In genomic region chr20:21505810-21506530, GRCh38 we compare ENCODE assay signal across 8 cellular contexts. TPM values are rescaled to one million over a fixed set of nuclear protein-coding genes. Genes with fewer than 3 reads are reported as not detected.
DNase-seq lines count a peak whose midpoint lies in the region; ATAC-seq and TF ChIP-seq lines count a peak whose summit lies in the region.

No MANE protein-coding gene starts in this region.

- H3K4me3 ChIP-seq in LNCaP clone FGC (ENCODE audit: low read depth, low read length): peak overlapping the region; percentile 59

- peaks cover 40% of the 10 kb centered on the region for H3K4me1 Mint-ChIP-seq in activated CD4-positive, alpha-beta memory T cell treated with anti-CD3 and anti-CD28 coated beads, Interleukin-2, amount 10 ng/mL, durations not matched to agents 7 days and 5 days

- H3K27me3 Mint-ChIP-seq in activated CD4-positive, alpha-beta memory T cell treated with anti-CD3 and anti-CD28 coated beads, Interleukin-2, amount 10 ng/mL, durations not matched to agents 7 days and 5 days: peaks cover 55% of the 10 kb centered on the region

- peak; percentile 32 for DNase-seq in GDM1 (lab: John Stamatoyannopoulos, UW)
- DNase-seq in LNCaP clone FGC (ENCODE audit: low read depth): peak; percentile 13
- peak; percentile 69 for DNase-seq in activated CD4-positive, alpha-beta memory T cell treated with anti-CD3 and anti-CD28 coated beads, Interleukin-2, amount 10 ng/mL, durations not matched to agents 7 days and 5 days
- DNase-seq in ecto neural progenitor cell (ENCODE audit: low spot score): peak; percentile 87
- DNase-seq in medulla oblongata (ENCODE audit: extremely low spot score): peak; percentile 73
- DNase-seq in stimulated activated CD8-positive, alpha-beta memory T cell treated with anti-CD3 and anti-CD28 coated beads, Interleukin-12 subunit alpha, Interleukin-12 subunit beta, amount 100 ng/mL, for 4 hours (ENCODE audit: low read depth): peak; percentile 40

- peak; percentile 92 for TF ChIP-seq CTCF in LNCaP clone FGC (IDR thresholded peaks at IDR 0.05; ENCODE audit: control insufficient read depth, extremely low read depth, insufficient read depth)

- POLR2A ChIA-PET in activated CD4-positive, alpha-beta memory T cell treated with anti-CD3 and anti-CD28 coated beads, Interleukin-2, amount 10 ng/mL, durations not matched to agents 7 days and 5 days (lab: Charles Lee): interaction anchor here (3.5 kb wide), 1 partner anchor 270 kb away, joined by 10 read pairs; no protein-coding TSS in a partner anchor

- CTCF ChIA-PET in activated CD4-positive, alpha-beta memory T cell treated with anti-CD3 and anti-CD28 coated beads, Interleukin-2, amount 10 ng/mL, durations not matched to agents 7 days and 5 days (lab: Charles Lee): interaction anchor here (0.6 to 7.3 kb wide), 27 partner anchors 10 to 672 kb away, joined by 3 to 209 read pairs (median 5); partner anchors contain the start of gene XRN2

- no peak for ATAC-seq in GM19397 (IDR thresholded peaks at IDR 0.05; ENCODE audit: unreplicated experiment)
- ATAC-seq in GM19035 (IDR thresholded peaks at IDR 0.05; ENCODE audit: unreplicated experiment): no peak

- no peaks in the 10 kb centered on the region for H3K9me3 Mint-ChIP-seq in activated CD4-positive, alpha-beta memory T cell treated with anti-CD3 and anti-CD28 coated beads, Interleukin-2, amount 10 ng/mL, durations not matched to agents 7 days and 5 days

- H3K36me3 Mint-ChIP-seq in activated CD4-positive, alpha-beta memory T cell treated with anti-CD3 and anti-CD28 coated beads, Interleukin-2, amount 10 ng/mL, durations not matched to agents 7 days and 5 days (ENCODE audit: low read depth): peaks cover 7% of the 10 kb centered on the region

- H3K27ac Mint-ChIP-seq in activated CD4-positive, alpha-beta memory T cell treated with anti-CD3 and anti-CD28 coated beads, Interleukin-2, amount 10 ng/mL, durations not matched to agents 7 days and 5 days: no peak overlapping the region

- H3K4me3 Mint-ChIP-seq in activated CD4-positive, alpha-beta memory T cell treated with anti-CD3 and anti-CD28 coated beads, Interleukin-2, amount 10 ng/mL, durations not matched to agents 7 days and 5 days: peak overlapping the region; percentile 59

RNA-seq across cellular contexts. Expression of gene NKX2-2, which starts 7.9 kb away (rescaled TPM):
- not detected for total RNA-seq in activated CD4-positive, alpha-beta memory T cell treated with anti-CD3 and anti-CD28 coated beads, Interleukin-2, amount 10 ng/mL, durations not matched to agents 7 days and 5 days

Comparison
In these comparisons a context has a peak if more than half of its experiments do, and no peak if none do; other contexts are left out.
1. DNase-seq: peak in every context shown above with its lines; median percentile 87 in ecto neural progenitor cell; 73 in medulla oblongata; 69 in activated CD4-positive, alpha-beta memory T cell treated with anti-CD3 and anti-CD28 coated beads, Interleukin-2, amount 10 ng/mL, durations not matched to agents 7 days and 5 days; 40 in stimulated activated CD8-positive, alpha-beta memory T cell treated with anti-CD3 and anti-CD28 coated beads, Interleukin-12 subunit alpha, Interleukin-12 subunit beta, amount 100 ng/mL, for 4 hours; 32 in GDM1; 13 in LNCaP clone FGC.